ENCODE assay signal across 8 cellular contexts in the genomic region with DNA sequence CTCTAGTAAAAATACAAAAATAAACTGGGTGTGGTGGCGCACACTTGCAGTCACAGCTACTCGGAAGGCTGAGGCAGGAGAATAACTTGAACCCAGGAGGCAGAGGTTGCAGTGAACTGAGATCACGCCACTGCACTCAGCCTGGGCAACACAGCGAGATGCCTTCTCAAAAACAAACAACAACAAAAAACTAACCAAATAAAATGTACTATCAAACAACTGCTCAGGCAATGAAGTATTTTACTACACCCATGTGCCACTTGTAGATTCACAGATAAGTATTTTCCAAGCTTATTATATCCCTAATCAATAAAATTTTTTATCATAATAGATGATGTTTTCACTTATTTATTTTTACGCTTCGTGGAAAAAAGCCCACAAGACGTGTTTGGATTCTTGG. TPM values are rescaled to one million over a fixed set of nuclear protein-coding genes. Genes with fewer than 3 reads are reported as not detected.
DNase-seq lines count a peak whose midpoint lies in the region; ATAC-seq and TF ChIP-seq lines count a peak whose summit lies in the region.

No MANE protein-coding gene starts in this region.

- TF ChIP-seq POLR2A in sigmoid colon (IDR thresholded peaks at IDR 0.05) = no peak

- peak overlapping the region; percentile 100 for H3K27ac Mint-ChIP-seq in T-helper 17 cell

- WGBS in sigmoid colon, 2 donors = 30 to 45% methylated on average over 7 of the region's 7 CpGs

- TF ChIP-seq CTCF in GM12864 (IDR thresholded peaks at IDR 0.05; ENCODE audit: low read depth, low read length, missing control alignments) = no peak
- no peak for TF ChIP-seq CTCF in fibroblast of pulmonary artery (IDR thresholded peaks at IDR 0.05; ENCODE audit: low read length, missing control alignments)
- no peak for TF ChIP-seq CTCF in sigmoid colon (IDR thresholded peaks at IDR 0.05)

- H3K4me3 Mint-ChIP-seq in T-helper 17 cell = peak overlapping the region; percentile 98

- DNase-seq in GM12864 (ENCODE audit: low read depth) = no peak
- no peak for DNase-seq in T-helper 17 cell
- DNase-seq in fibroblast of pulmonary artery (ENCODE audit: low read depth) = no peak
- DNase-seq in sigmoid colon = no peak
- no peak for DNase-seq in HPDE6-E6E7 (ENCODE audit: extremely low spot score)
- DNase-seq in NCI-H2227 (lab: John Stamatoyannopoulos, UW; ENCODE audit: unreplicated experiment) = no peak

- intact Hi-C loops in sigmoid colon (cut with DNase I) = loop anchor here (5.0 kb wide), 1 partner anchor 349 kb away; no protein-coding TSS in a partner anchor

- H3K36me3 ChIP-seq in sigmoid colon = no peaks in the 10 kb centered on the region

- H3K27me3 Mint-ChIP-seq in T-helper 17 cell = no peaks in the 10 kb centered on the region

- no peaks in the 10 kb centered on the region for H3K27me3 ChIP-seq in sigmoid colon

- H3K4me1 ChIP-seq in sigmoid colon = peaks cover 0 to 11% (median 0%) of the 10 kb centered on the region in 4 donors

- TF ChIP-seq EP300 in sigmoid colon (IDR thresholded peaks at IDR 0.05) = no peak

- ATAC-seq in T-helper 17 cell (no peak), HG03457 (IDR thresholded peaks at IDR 0.05; ENCODE audit: unreplicated experiment) (no peak), GM18867 (IDR thresholded peaks at IDR 0.05; ENCODE audit: unreplicated experiment) (no peak)

- peaks cover 2% of the 10 kb centered on the region for H3K36me3 Mint-ChIP-seq in T-helper 17 cell (ENCODE audit: low read depth)

- peak overlapping the region; percentile 94 to 98 (median 97) for H3K27ac ChIP-seq in sigmoid colon

- H3K4me3 ChIP-seq in GM12864 (ENCODE audit: low read depth, low read length) = peak overlapping the region; percentile 74
- H3K4me3 ChIP-seq in fibroblast of pulmonary artery (replicated peaks; ENCODE audit: low read depth, low read length) = peak overlapping the region; percentile 61
- peak overlapping the region; percentile 56 to 73 (median 64) for H3K4me3 ChIP-seq in sigmoid colon

- H3K9me3 ChIP-seq in T-helper 17 cell (ENCODE audit: control insufficient read depth, low read length, poor library complexity, severe bottlenecking) (no peaks in the 10 kb centered on the region), sigmoid colon (no peaks in the 10 kb centered on the region)

- H3K4me1 Mint-ChIP-seq in T-helper 17 cell = peaks cover 13% of the 10 kb centered on the region

RNA-seq across cellular contexts. Expression of a gene that starts 0.9 kb away (rescaled TPM):
- total RNA-seq in T-helper 17 cell (1 to 10 TPM in 1 of 2 donors, under 1 TPM in 1; 0.96 to 1.7 TPM), sigmoid colon (1 to 10 TPM in 1 of 4 donors, under 1 TPM in 3; 0.14 to 1.1 (median 0.51) TPM)
- under 1 TPM in 1 of 3 donors, not detected in 2; 0.42 TPM for polyA plus RNA-seq in sigmoid colon

RNA-seq across cellular contexts. Expression of a gene that starts 31.8 kb away (rescaled TPM):
- total RNA-seq in T-helper 17 cell (1 to 10 TPM; 5.5 to 7.7 TPM), sigmoid colon (10 to 100 TPM; 17.7 to 28.5 (median 24.0) TPM)
- polyA plus RNA-seq in sigmoid colon = 1 to 10 TPM; 4.4 to 9.2 (median 4.8) TPM
